ENCODE assay signal across 1 cellular context in genomic region chr3:53938645-53939044, GRCh38.
TF ChIP-seq lines count a peak whose summit lies in the region.

No MANE protein-coding gene starts in this region.

TF ChIP-seq in GM23338, 12 proteins besides CTCF, POLR2A, EP300 and RAD21 (continued from another document):
- TF ChIP-seq REST (IDR thresholded peaks at IDR 0.05; ENCODE audit: unreplicated experiment) (no peak), POLR2AphosphoS5 (IDR thresholded peaks at IDR 0.05; ENCODE audit: low read depth) (no peak), ETS1 (IDR thresholded peaks at IDR 0.05) (no peak), JUNB (IDR thresholded peaks at IDR 0.05; ENCODE audit: unreplicated experiment) (no peak), CREB1 (CRISPR knock-in tag; IDR thresholded peaks at IDR 0.05; ENCODE audit: low read depth) (no peak), STAT1 (IDR thresholded peaks at IDR 0.05; ENCODE audit: unreplicated experiment) (no peak), NANOG (IDR thresholded peaks at IDR 0.05; ENCODE audit: borderline replicate concordance) (no peak), ZNF331 (CRISPR knock-in tag; IDR thresholded peaks at IDR 0.05; ENCODE audit: low read depth) (no peak), ZNF114 (CRISPR knock-in tag; IDR thresholded peaks at IDR 0.05) (no peak), EZH2 (IDR thresholded peaks at IDR 0.05; ENCODE audit: low read depth, unreplicated experiment) (no peak)
